In the genomic region with DNA sequence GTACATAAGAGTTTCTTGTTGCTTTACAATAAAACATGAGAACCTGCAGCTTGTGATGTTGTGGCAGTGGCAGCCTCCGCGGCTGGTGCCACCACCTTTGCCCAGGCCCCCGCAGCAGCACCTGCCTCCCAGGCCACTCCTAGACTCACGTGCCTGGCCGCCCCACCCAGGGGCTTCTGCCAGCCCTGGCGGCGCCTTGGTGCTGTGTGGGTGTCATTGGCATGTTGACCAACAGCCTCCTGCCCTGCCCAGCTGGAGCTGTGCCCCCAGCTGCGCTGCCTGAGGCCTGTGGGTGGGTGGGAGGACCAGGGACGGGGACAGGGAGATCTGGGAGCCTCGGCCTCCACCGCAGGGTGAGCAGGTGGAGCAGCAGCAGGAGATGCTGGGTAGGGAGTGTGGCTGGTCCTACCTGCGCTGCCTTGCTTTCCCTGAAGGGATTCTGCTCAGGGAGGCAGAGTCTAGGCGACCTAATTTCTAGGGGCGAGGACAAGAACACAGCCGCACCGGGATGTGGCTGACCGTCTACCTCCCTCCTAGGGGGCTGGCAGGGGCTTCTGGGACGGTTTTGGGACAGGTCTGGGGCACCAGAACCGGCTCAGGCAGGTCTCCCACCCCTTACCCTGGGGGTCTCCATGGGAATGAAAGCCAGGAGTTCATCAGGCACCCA, we compare ENCODE assay signal across 1 cellular context.
TF ChIP-seq lines count a peak whose summit lies in the region.

No MANE protein-coding gene starts in this region.

TF ChIP-seq in GM23338, 12 proteins besides CTCF, POLR2A, EP300 and RAD21 (continued from another document):
- TF ChIP-seq, protein P1, sequence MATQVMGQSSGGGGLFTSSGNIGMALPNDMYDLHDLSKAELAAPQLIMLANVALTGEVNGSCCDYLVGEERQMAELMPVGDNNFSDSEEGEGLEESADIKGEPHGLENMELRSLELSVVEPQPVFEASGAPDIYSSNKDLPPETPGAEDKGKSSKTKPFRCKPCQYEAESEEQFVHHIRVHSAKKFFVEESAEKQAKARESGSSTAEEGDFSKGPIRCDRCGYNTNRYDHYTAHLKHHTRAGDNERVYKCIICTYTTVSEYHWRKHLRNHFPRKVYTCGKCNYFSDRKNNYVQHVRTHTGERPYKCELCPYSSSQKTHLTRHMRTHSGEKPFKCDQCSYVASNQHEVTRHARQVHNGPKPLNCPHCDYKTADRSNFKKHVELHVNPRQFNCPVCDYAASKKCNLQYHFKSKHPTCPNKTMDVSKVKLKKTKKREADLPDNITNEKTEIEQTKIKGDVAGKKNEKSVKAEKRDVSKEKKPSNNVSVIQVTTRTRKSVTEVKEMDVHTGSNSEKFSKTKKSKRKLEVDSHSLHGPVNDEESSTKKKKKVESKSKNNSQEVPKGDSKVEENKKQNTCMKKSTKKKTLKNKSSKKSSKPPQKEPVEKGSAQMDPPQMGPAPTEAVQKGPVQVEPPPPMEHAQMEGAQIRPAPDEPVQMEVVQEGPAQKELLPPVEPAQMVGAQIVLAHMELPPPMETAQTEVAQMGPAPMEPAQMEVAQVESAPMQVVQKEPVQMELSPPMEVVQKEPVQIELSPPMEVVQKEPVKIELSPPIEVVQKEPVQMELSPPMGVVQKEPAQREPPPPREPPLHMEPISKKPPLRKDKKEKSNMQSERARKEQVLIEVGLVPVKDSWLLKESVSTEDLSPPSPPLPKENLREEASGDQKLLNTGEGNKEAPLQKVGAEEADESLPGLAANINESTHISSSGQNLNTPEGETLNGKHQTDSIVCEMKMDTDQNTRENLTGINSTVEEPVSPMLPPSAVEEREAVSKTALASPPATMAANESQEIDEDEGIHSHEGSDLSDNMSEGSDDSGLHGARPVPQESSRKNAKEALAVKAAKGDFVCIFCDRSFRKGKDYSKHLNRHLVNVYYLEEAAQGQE (IDR thresholded peaks at IDR 0.05; ENCODE audit: unreplicated experiment): no peak
- TF ChIP-seq, protein P2, sequence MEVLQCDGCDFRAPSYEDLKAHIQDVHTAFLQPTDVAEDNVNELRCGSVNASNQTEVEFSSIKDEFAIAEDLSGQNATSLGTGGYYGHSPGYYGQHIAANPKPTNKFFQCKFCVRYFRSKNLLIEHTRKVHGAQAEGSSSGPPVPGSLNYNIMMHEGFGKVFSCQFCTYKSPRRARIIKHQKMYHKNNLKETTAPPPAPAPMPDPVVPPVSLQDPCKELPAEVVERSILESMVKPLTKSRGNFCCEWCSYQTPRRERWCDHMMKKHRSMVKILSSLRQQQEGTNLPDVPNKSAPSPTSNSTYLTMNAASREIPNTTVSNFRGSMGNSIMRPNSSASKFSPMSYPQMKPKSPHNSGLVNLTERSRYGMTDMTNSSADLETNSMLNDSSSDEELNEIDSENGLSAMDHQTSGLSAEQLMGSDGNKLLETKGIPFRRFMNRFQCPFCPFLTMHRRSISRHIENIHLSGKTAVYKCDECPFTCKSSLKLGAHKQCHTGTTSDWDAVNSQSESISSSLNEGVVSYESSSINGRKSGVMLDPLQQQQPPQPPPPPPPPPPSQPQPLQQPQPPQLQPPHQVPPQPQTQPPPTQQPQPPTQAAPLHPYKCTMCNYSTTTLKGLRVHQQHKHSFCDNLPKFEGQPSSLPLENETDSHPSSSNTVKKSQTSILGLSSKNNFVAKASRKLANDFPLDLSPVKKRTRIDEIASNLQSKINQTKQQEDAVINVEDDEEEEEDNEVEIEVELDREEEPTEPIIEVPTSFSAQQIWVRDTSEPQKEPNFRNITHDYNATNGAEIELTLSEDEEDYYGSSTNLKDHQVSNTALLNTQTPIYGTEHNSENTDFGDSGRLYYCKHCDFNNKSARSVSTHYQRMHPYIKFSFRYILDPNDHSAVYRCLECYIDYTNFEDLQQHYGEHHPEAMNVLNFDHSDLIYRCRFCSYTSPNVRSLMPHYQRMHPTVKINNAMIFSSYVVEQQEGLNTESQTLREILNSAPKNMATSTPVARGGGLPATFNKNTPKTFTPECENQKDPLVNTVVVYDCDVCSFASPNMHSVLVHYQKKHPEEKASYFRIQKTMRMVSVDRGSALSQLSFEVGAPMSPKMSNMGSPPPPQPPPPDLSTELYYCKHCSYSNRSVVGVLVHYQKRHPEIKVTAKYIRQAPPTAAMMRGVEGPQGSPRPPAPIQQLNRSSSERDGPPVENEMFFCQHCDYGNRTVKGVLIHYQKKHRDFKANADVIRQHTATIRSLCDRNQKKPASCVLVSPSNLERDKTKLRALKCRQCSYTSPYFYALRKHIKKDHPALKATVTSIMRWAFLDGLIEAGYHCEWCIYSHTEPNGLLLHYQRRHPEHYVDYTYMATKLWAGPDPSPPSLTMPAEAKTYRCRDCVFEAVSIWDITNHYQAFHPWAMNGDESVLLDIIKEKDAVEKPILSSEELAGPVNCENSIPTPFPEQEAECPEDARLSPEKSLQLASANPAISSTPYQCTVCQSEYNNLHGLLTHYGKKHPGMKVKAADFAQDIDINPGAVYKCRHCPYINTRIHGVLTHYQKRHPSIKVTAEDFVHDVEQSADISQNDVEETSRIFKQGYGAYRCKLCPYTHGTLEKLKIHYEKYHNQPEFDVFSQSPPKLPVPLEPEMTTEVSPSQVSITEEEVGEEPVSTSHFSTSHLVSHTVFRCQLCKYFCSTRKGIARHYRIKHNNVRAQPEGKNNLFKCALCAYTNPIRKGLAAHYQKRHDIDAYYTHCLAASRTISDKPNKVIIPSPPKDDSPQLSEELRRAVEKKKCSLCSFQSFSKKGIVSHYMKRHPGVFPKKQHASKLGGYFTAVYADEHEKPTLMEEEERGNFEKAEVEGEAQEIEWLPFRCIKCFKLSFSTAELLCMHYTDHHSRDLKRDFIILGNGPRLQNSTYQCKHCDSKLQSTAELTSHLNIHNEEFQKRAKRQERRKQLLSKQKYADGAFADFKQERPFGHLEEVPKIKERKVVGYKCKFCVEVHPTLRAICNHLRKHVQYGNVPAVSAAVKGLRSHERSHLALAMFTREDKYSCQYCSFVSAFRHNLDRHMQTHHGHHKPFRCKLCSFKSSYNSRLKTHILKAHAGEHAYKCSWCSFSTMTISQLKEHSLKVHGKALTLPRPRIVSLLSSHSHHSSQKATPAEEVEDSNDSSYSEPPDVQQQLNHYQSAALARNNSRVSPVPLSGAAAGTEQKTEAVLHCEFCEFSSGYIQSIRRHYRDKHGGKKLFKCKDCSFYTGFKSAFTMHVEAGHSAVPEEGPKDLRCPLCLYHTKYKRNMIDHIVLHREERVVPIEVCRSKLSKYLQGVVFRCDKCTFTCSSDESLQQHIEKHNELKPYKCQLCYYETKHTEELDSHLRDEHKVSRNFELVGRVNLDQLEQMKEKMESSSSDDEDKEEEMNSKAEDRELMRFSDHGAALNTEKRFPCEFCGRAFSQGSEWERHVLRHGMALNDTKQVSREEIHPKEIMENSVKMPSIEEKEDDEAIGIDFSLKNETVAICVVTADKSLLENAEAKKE (CRISPR knock-in tag; IDR thresholded peaks at IDR 0.05): no peak
- no peak for TF ChIP-seq EZH2phosphoT487 (IDR thresholded peaks at IDR 0.05; ENCODE audit: unreplicated experiment)
